Comparison of ENCODE assay signal across 1 cellular context in the genomic region with DNA sequence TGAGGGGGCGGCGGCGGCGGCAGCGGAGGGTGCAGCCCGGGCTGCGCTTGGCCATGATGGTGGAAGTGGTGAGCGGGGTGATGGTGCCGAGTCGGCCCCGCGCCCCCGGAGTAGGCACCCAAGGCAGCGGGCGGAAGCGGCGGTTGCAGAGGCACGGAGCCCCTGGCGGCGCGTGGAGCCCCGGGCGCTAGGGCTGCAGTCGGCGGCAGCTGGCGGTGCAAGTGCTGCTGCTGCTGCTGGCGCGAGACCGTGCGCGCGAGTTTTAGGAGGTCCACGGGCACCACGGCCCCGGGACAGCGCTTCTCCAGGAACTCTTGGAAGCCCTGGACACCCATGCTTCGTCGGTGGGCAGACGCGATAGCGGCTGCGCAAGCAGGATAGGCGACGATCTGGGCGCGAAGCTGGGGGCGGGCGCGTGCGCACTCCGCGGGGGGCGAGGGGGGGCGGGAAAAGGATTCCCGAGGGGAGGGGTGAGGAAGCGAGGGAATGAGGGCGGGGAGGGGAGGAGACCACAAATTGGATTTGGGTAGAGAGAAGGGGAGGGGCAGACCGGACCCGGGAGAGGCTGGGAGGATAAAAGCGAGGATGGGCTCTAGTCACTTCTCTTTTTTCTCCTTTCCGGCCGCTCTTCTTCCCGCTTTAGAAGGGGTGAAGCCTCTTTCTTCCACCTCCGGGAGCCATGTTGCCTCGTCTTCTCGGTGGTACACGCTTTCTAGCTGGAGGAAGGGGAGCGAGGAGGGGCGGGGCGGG.
TF ChIP-seq lines count a peak whose summit lies in the region.

A gene with protein sequence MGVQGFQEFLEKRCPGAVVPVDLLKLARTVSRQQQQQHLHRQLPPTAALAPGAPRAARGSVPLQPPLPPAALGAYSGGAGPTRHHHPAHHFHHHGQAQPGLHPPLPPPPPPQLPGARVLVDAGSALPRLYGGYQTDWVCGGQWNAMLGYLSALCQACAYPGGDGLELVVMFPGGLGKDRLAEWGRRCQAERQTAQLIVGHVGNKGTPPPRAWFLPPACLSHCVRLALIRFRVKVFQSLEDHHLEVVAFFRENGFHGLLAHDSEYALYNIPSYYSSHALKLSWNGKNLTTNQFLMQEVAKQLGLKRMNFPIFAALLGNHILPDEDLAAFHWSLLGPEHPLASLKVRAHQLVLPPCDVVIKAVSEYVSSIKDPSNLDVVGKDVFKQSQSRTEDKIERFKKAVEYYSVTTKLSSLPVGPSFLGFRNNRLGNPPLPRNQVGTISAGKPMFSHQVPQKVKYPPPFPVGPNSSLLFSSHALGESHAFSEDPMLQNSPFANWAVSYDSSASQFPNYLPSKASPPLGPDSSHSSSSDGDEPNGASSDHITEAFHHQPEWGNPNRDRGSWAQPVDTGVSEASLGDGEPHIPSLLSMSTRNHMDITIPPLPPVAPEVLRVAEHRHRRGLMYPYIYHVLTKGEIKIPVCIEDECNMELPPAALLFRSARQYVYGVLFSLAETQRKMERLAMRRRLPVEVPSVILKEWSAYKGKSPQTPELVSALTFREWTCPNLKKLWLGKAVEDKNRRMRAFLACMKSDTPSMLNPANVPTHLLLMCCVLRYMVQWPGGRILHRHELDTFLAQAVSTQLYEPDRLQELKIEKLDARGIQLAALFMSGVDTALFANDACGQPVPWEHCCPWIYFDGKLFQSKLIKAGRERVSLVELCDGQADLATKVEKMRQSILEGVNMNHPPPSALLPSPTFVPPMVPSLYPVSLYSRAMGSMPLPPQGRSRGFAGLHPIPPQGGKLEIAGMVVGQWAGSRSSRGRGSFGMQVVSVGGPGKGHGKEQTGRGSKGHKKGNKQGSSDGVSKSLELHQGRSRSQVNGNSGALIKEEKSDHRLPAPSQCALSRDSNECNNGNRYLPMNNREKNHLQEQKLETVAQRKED (minus strand): TSS at position 391 of the 750 bp plus-strand sequence. CDS start 56 bp downstream, at position 335.

TF ChIP-seq in GM12878, 131 proteins besides CTCF, POLR2A, EP300 and RAD21:
- TF ChIP-seq BACH1 (IDR thresholded peaks at IDR 0.05; ENCODE audit: borderline replicate concordance) (0 out of 2 replicates have a peak, but pooled peaks have one; percentile 22), PAX5 (IDR thresholded peaks at IDR 0.05; ENCODE audit: borderline replicate concordance, low read depth, low read length) (no peak), KDM1A (IDR thresholded peaks at IDR 0.05; ENCODE audit: borderline replicate concordance) (no peak), MYB (IDR thresholded peaks at IDR 0.05; ENCODE audit: borderline replicate concordance, low read depth, low read length) (no peak), IKZF1 (conservative IDR thresholded peaks at IDR 0.05) (peak; percentile 39; the same call in 1 of the 2 replicates), TAF1 (IDR thresholded peaks at IDR 0.05; ENCODE audit: borderline replicate concordance, low read depth, low read length) (peak; percentile 45; the same call in 1 of the 2 replicates), ATF7 (IDR thresholded peaks at IDR 0.05; ENCODE audit: low read depth) (0 out of 2 replicates have a peak, but pooled peaks have one; percentile 30), YY1 (IDR thresholded peaks at IDR 0.05; ENCODE audit: low read depth, low read length) (peak; percentile 84), LARP7 (IDR thresholded peaks at IDR 0.05) (peak; percentile 70), POLR2AphosphoS5 (IDR thresholded peaks at IDR 0.05; ENCODE audit: low read length) (0 out of 2 replicates have a peak, but pooled peaks have one; percentile 10)
- TF ChIP-seq, protein P1, sequence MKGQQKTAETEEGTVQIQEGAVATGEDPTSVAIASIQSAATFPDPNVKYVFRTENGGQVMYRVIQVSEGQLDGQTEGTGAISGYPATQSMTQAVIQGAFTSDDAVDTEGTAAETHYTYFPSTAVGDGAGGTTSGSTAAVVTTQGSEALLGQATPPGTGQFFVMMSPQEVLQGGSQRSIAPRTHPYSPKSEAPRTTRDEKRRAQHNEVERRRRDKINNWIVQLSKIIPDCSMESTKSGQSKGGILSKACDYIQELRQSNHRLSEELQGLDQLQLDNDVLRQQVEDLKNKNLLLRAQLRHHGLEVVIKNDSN (IDR thresholded peaks at IDR 0.05; ENCODE audit: borderline replicate concordance, extremely low read length, insufficient read depth, low read depth, low read length): no peak
- TF ChIP-seq, protein P2, sequence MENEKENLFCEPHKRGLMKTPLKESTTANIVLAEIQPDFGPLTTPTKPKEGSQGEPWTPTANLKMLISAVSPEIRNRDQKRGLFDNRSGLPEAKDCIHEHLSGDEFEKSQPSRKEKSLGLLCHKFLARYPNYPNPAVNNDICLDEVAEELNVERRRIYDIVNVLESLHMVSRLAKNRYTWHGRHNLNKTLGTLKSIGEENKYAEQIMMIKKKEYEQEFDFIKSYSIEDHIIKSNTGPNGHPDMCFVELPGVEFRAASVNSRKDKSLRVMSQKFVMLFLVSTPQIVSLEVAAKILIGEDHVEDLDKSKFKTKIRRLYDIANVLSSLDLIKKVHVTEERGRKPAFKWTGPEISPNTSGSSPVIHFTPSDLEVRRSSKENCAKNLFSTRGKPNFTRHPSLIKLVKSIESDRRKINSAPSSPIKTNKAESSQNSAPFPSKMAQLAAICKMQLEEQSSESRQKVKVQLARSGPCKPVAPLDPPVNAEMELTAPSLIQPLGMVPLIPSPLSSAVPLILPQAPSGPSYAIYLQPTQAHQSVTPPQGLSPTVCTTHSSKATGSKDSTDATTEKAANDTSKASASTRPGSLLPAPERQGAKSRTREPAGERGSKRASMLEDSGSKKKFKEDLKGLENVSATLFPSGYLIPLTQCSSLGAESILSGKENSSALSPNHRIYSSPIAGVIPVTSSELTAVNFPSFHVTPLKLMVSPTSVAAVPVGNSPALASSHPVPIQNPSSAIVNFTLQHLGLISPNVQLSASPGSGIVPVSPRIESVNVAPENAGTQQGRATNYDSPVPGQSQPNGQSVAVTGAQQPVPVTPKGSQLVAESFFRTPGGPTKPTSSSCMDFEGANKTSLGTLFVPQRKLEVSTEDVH (IDR thresholded peaks at IDR 0.05; ENCODE audit: low read depth, partially characterized antibody): no peak
